ENCODE assay signal across 23 cellular contexts in the genomic region with DNA sequence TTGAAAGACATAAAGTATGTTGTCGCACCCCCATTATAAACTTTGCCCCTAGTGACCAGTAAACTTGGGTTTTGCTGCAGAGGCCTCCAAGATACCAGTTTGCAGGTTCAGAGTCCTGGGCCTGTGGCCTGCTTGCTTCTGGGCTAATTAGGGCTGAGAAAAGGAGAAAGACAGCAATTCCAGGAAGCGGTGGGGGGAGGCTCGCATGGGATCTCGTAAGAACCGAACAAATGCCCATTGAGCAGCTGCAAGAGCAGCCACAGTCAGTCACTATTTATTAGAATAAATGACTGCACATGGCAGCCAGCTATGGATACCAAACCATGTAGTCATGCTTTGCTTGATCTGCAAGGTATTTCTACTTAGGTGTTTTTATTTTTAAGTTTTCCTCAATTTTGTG. TPM values are rescaled to one million over a fixed set of nuclear protein-coding genes. Genes with fewer than 3 reads are reported as not detected.
"Had no signal": no experiment of that assay in that cellular context is flagged by ENCODE, and none has a peak within 500 bp of the region (broad histone marks: within the 10 kb centered on the region; RNA-seq: fewer than 3 reads in every experiment).

No MANE protein-coding gene starts in this region.

- H3K9me3 ChIP-seq: gastrocnemius medialis, right atrium auricular region, sigmoid colon, tibial artery, upper lobe of left lung, vagina had no signal

- H3K4me3 ChIP-seq: gastrocnemius medialis, right atrium auricular region, sigmoid colon, smooth muscle cell, tibial artery, upper lobe of left lung, vagina had no signal

- H3K4me1 ChIP-seq: gastrocnemius medialis had no signal

- DNase-seq: cortex of kidney; effector memory CD4-positive, alpha-beta T cell; gastrocnemius medialis; immature natural killer cell; kidney; mesendoderm; naive thymus-derived CD8-positive, alpha-beta T cell; posterior cingulate gyrus; sigmoid colon; stimulated activated CD4-positive, alpha-beta T cell treated with anti-CD3 and anti-CD28 coated beads, Interleukin-4, amount 100 ng/mL, for 1 hour; stimulated activated CD8-positive, alpha-beta memory T cell treated with anti-CD3 and anti-CD28 coated beads, Interleukin-4, amount 100 ng/mL, for 48 hours; stimulated activated naive CD8-positive, alpha-beta T cell treated with anti-CD3 and anti-CD28 coated beads, Interleukin-15, Interleukin-2, amounts not matched to agents 100 U/mL and 50 U/mL, for 24 hours; tibial artery; upper lobe of left lung had no signal

- ATAC-seq: esophagus mucosa; gastrocnemius medialis; naive thymus-derived CD8-positive, alpha-beta T cell; stimulated activated effector memory CD8-positive, alpha-beta T cell treated with anti-CD3 and anti-CD28 coated beads, Interleukin-12 subunit alpha, Interleukin-12 subunit beta, amount 100 ng/mL, for 72 hours; stimulated activated naive CD8-positive, alpha-beta T cell treated with anti-CD3 and anti-CD28 coated beads, Interleukin-15, Interleukin-2, amounts not matched to agents 100 U/mL and 50 U/mL, for 24 hours had no signal

- H3K36me3 ChIP-seq: gastrocnemius medialis, right atrium auricular region, sigmoid colon, tibial artery, upper lobe of left lung, vagina had no signal

- H3K4me2 ChIP-seq: smooth muscle cell had no signal

- H3K27ac ChIP-seq: gastrocnemius medialis, right atrium auricular region, tibial artery, upper lobe of left lung, vagina had no signal

RNA-seq across cellular contexts. Expression of gene SHISA9, which starts 4.9 kb away (rescaled TPM):
- total RNA-seq: fibroblast of villous mesenchyme; gastrocnemius medialis; lung microvascular endothelial cell; naive thymus-derived CD8-positive, alpha-beta T cell; osteocyte; pulmonary artery endothelial cell had no signal
- polyA plus RNA-seq: immature natural killer cell; naive thymus-derived CD8-positive, alpha-beta T cell; smooth muscle cell had no signal
